8 cellular contexts compared by ENCODE assay signal in genomic region chr17:63623786-63624185, GRCh38. TPM values are rescaled to one million over a fixed set of nuclear protein-coding genes. Genes with fewer than 3 reads are reported as not detected.
A peak's percentile ranks its signal among the peaks of the same experiment; 100 is the strongest.
DNase-seq lines count a peak whose midpoint lies in the region; TF ChIP-seq lines count a peak whose summit lies in the region.

No MANE protein-coding gene starts in this region.

- H3K79me2 ChIP-seq in mammary epithelial cell (ENCODE audit: insufficient read depth, low read length): peaks cover 54% of the 10 kb centered on the region

- CTCF ChIA-PET in AG04450 (lab: Charles Lee) (interaction anchor here (1.2 kb wide), 1 partner anchor 12 kb away, joined by 3 read pairs; no protein-coding TSS in a partner anchor), mammary epithelial cell (lab: Charles Lee; ENCODE audit: low non-redundant PET) (no interaction called here)

- H3K27ac ChIP-seq in AG04450 (ENCODE audit: low read depth, low read length): no peak overlapping the region
- H3K27ac ChIP-seq in HUES64 (ENCODE audit: low read depth, low read length): no peak overlapping the region
- H3K27ac ChIP-seq in mammary epithelial cell (ENCODE audit: insufficient read depth, low read depth, low read length): no peak overlapping the region
- H3K27ac ChIP-seq in mucosa of rectum (ENCODE audit: low read depth in 2 of 2, low read length in 2 of 2): no peak overlapping the region

- H3K9ac ChIP-seq in HUES64 (ENCODE audit: low read depth, low read length) (no peak overlapping the region), mammary epithelial cell (ENCODE audit: insufficient read depth, low read length) (peak overlapping the region; percentile 80), mucosa of rectum (ENCODE audit: low read depth in 1 of 2, low read length in 2 of 2) (peak overlapping the region in 1 of 2 donors; percentile 73)

- intact Hi-C loops in mammary epithelial cell (cut with micrococcal nuclease): loop anchor here (2.0 to 5.0 kb wide), 3 partner anchors 73 to 204 kb away; partner anchors contain the start of genes DCAF7, FTSJ3 and PSMC5

- DNase-seq in AG04450 (ENCODE audit: low read depth, low spot score) (no peak), mammary epithelial cell (no peak), NCI-H2171 treated with DMSO at 0.1 percent for 48 hours (lab: John Stamatoyannopoulos, UW) (no peak), SHP77 (lab: John Stamatoyannopoulos, UW) (no peak), NCI-H146 treated with DMSO at 0.1 percent for 48 hours (lab: John Stamatoyannopoulos, UW; ENCODE audit: unreplicated experiment) (no peak), C1 segment of cervical spinal cord (lab: John Stamatoyannopoulos, UW) (no peak)

- in situ Hi-C loops in mammary epithelial cell (cut with MboI; ENCODE audit: low sequenced_read_pairs in 2 of 2): loop anchor here in 1 of 2 donors (25.0 kb wide), 1 partner anchor 936 kb away; no protein-coding TSS in a partner anchor

- 34% methylated on average over 6 of the region's 6 CpGs for WGBS in HUES64
- 58% methylated on average over 6 of the region's 6 CpGs for WGBS in mammary epithelial cell (ENCODE audit: low coverage, missing lambda C conversion rate)

- H3K27me3 ChIP-seq in AG04450 (ENCODE audit: control insufficient read depth, insufficient read depth, low read length): no peaks in the 10 kb centered on the region
- no peaks in the 10 kb centered on the region for H3K27me3 ChIP-seq in HUES64 (ENCODE audit: insufficient read depth, low read length)
- H3K27me3 ChIP-seq in mammary epithelial cell (ENCODE audit: insufficient read depth, low read length): no peaks in the 10 kb centered on the region
- H3K27me3 ChIP-seq in mucosa of rectum (ENCODE audit: control insufficient read depth in 2 of 2, insufficient read depth in 2 of 2, low read length in 2 of 2): no peaks in the 10 kb centered on the region

- POLR2A ChIA-PET in AG04450 (lab: Yijun Ruan, JAX): interaction anchor here (1.0 kb wide), 3 partner anchors 23 to 72 kb away, joined by 3 to 5 read pairs (median 3); partner anchors contain the start of gene TACO1

- dilution Hi-C loops in mammary epithelial cell (cut with HindIII; ENCODE audit: low sequenced_read_pairs): loop anchor here (5.0 to 25.0 kb wide), 2 partner anchors 56 to 186 kb away; partner anchors contain the start of gene CYB561

- no peaks in the 10 kb centered on the region for H3K36me3 ChIP-seq in HUES64 (ENCODE audit: insufficient read depth, low read length)
- H3K36me3 ChIP-seq in mammary epithelial cell (ENCODE audit: insufficient read depth, low read length): no peaks in the 10 kb centered on the region
- no peaks in the 10 kb centered on the region for H3K36me3 ChIP-seq in mucosa of rectum (ENCODE audit: control insufficient read depth in 2 of 2, insufficient read depth in 2 of 2, low read length in 2 of 2)

- no peaks in the 10 kb centered on the region for H4K20me1 ChIP-seq in mammary epithelial cell (ENCODE audit: insufficient read depth, low read length)

- H3K4me3 ChIP-seq in AG04450 (ENCODE audit: low read depth, low read length): peak overlapping the region; percentile 69
- H3K4me3 ChIP-seq in HUES64 (ENCODE audit: low read length): peak overlapping the region; percentile 88
- H3K4me3 ChIP-seq in mammary epithelial cell (replicated peaks in 1 of 3; ENCODE audit: insufficient read depth in 1 of 3, low read depth in 2 of 3, low read length in 3 of 3): peak overlapping the region; percentile 75 to 91 (median 82)
- H3K4me3 ChIP-seq in mucosa of rectum (ENCODE audit: low read length in 2 of 2): peak overlapping the region; percentile 78 to 82

- peak overlapping the region; percentile 93 for H3K4me2 ChIP-seq in mammary epithelial cell (ENCODE audit: insufficient read depth, low read depth, low read length)

- no peak for TF ChIP-seq CTCF in AG04450 (IDR thresholded peaks at IDR 0.05; ENCODE audit: low read depth, low read length)
- no peak for TF ChIP-seq CTCF in mammary epithelial cell (conservative IDR thresholded peaks at IDR 0.05 in 1 of 2, IDR thresholded peaks at IDR 0.05 in 1 of 2; ENCODE audit: extremely low read depth in 1 of 2, insufficient read depth in 1 of 2, low read depth in 1 of 2, low read length in 2 of 2)

- H3K9me3 ChIP-seq in AG04450 (ENCODE audit: control insufficient read depth, insufficient read depth, low read length) (no peaks in the 10 kb centered on the region), HUES64 (ENCODE audit: insufficient read depth, low read depth, low read length) (no peaks in the 10 kb centered on the region), mammary epithelial cell (replicated peaks; ENCODE audit: insufficient read depth, low read length) (no peaks in the 10 kb centered on the region), mucosa of rectum (ENCODE audit: control insufficient read depth in 2 of 2, low read length in 2 of 2) (no peaks in the 10 kb centered on the region)

- no peak overlapping the region for H2AFZ ChIP-seq in mammary epithelial cell (ENCODE audit: low read depth, low read length)

- no TSS peak for BruUV-seq in mammary epithelial cell (replicated peaks; lab: Mats Ljungman, UMichigan)

- H3K4me1 ChIP-seq in HUES64 (ENCODE audit: insufficient read depth, low read length) (peaks cover 11% of the 10 kb centered on the region), mammary epithelial cell (ENCODE audit: insufficient read depth, low read length) (peaks cover 25% of the 10 kb centered on the region), mucosa of rectum (ENCODE audit: control insufficient read depth in 2 of 2, insufficient read depth in 2 of 2, low read length in 2 of 2) (peaks cover 3 to 16% of the 10 kb centered on the region in 2 donors)

RNA-seq across cellular contexts. Expression of gene MAP3K3, which starts 1.6 kb away (rescaled TPM):
- polyA plus RNA-seq in AG04450 (2011; rRNA removed): 14.9 and 15.3 TPM in 2 replicates
- polyA minus RNA-seq in AG04450 (2011; rRNA and poly(A)+ RNA removed): 23.1 and 24.0 TPM in 2 replicates
- polyA plus RNA-seq in HUES64 (2013, experiment 1 of 2): 15.4 TPM
- polyA plus RNA-seq in HUES64 (2013, experiment 2 of 2): 16.2 TPM
- 10 to 100 TPM; 19.5 to 21.8 TPM for total RNA-seq in mammary epithelial cell
- 12.6 TPM for polyA plus RNA-seq in mammary epithelial cell
- 50.4 TPM for polyA minus RNA-seq in mammary epithelial cell

RNA-seq across cellular contexts. Expression of gene TACO1, which starts 23.1 kb away (rescaled TPM):
- polyA plus RNA-seq in AG04450 (2011; rRNA removed) (23.1 and 23.2 TPM in 2 replicates), mammary epithelial cell (25.1 TPM)
- 17.3 and 18.8 TPM in 2 replicates for polyA minus RNA-seq in AG04450 (2011; rRNA and poly(A)+ RNA removed)
- 21.4 TPM for polyA plus RNA-seq in HUES64 (2013, experiment 1 of 2)
- polyA plus RNA-seq in HUES64 (2013, experiment 2 of 2): 20.5 TPM
- 10 to 100 TPM; 14.5 to 28.7 TPM for total RNA-seq in mammary epithelial cell
- polyA minus RNA-seq in mammary epithelial cell: 19.2 TPM
